Comparison of ENCODE assay signal across 21 cellular contexts in genomic region chr17:37234106-37234505, GRCh38.
DNase-seq lines count a peak whose midpoint lies in the region; ATAC-seq, FAIRE-seq and TF ChIP-seq lines count a peak whose summit lies in the region.
"Had no signal": no experiment of that assay in that cellular context is flagged by ENCODE, and none has a peak within 500 bp of the region (broad histone marks: within the 10 kb centered on the region; RNA-seq: fewer than 3 reads in every experiment).

No MANE protein-coding gene starts in this region.

- H3K27me3 Mint-ChIP-seq in astrocyte (ENCODE audit: low read depth, unreplicated experiment) = no peaks in the 10 kb centered on the region
- H3K27me3 Mint-ChIP-seq: CD4-positive, alpha-beta T cell had no signal

- H3K4me1 Mint-ChIP-seq in astrocyte (ENCODE audit: low read depth, unreplicated experiment) = peaks cover 11% of the 10 kb centered on the region
- H3K4me1 Mint-ChIP-seq: GM23338 had no signal

- no peak overlapping the region for H3K4me3 ChIP-seq in astrocyte (ENCODE audit: insufficient read depth, low read depth, low read length)
- no peak overlapping the region for H3K4me3 ChIP-seq in osteoblast (ENCODE audit: insufficient read depth, low read length)
- H3K4me3 ChIP-seq: GM23338 had no signal

- no peak overlapping the region for H3K9ac ChIP-seq in astrocyte (ENCODE audit: low read length)

- no peak for TF ChIP-seq CTCF in astrocyte (IDR thresholded peaks at IDR 0.05; ENCODE audit: insufficient read depth, low read depth, low read length)
- TF ChIP-seq CTCF in osteoblast (IDR thresholded peaks at IDR 0.05; ENCODE audit: extremely low read depth, low read depth, low read length) = no peak

- H3K27ac Mint-ChIP-seq in astrocyte (ENCODE audit: unreplicated experiment) = peak overlapping the region; percentile 53
- H3K27ac Mint-ChIP-seq: CD4-positive, alpha-beta T cell; GM23338 had no signal

- DNase-seq in astrocyte (ENCODE audit: low read depth) = peak; percentile 66
- DNase-seq in iris pigment epithelial cell (ENCODE audit: low read depth) = peak; percentile 37
- DNase-seq in osteoblast (ENCODE audit: insufficient read length, low spot score, missing footprints) = peak; percentile 42
- DNase-seq in NCI-H1694 (lab: John Stamatoyannopoulos, UW) = no peak
- no peak for DNase-seq in medulla oblongata (ENCODE audit: extremely low spot score)
- DNase-seq in stimulated activated CD4-positive, alpha-beta T cell treated with anti-CD3 and anti-CD28 coated beads, Interleukin-4, amount 100 ng/mL, for 4 hours = no peak
- DNase-seq: ACHN; AML-193; Caco-2; CD4-positive, alpha-beta T cell; GDM1; HCEC 1CT had no signal

- H4K20me1 ChIP-seq in astrocyte (ENCODE audit: insufficient read depth, low read length) = no peaks in the 10 kb centered on the region
- no peaks in the 10 kb centered on the region for H4K20me1 ChIP-seq in osteoblast (ENCODE audit: insufficient read depth, low read length)

- peaks cover 38% of the 10 kb centered on the region for H3K36me3 ChIP-seq in astrocyte (ENCODE audit: insufficient read depth, low read length)
- peaks cover 39% of the 10 kb centered on the region for H3K36me3 ChIP-seq in osteoblast (ENCODE audit: insufficient read depth, low read length)

- H3K27me3 ChIP-seq in astrocyte (ENCODE audit: insufficient read depth, low read length) (no peaks in the 10 kb centered on the region), osteoblast (ENCODE audit: insufficient read depth, low read length) (no peaks in the 10 kb centered on the region)

- H3K9me3 Mint-ChIP-seq in astrocyte (ENCODE audit: unreplicated experiment) = no peaks in the 10 kb centered on the region
- H3K9me3 Mint-ChIP-seq: CD4-positive, alpha-beta T cell; GM23338 had no signal

- no peak overlapping the region for H2AFZ ChIP-seq in astrocyte (ENCODE audit: low read depth, low read length)
- no peak overlapping the region for H2AFZ ChIP-seq in osteoblast (ENCODE audit: low read length)
- H2AFZ ChIP-seq: GM23338 had no signal

- peaks cover 4% of the 10 kb centered on the region for H3K36me3 Mint-ChIP-seq in astrocyte (ENCODE audit: low read depth, unreplicated experiment)

- no peaks in the 10 kb centered on the region for H3K4me1 ChIP-seq in astrocyte (ENCODE audit: insufficient read depth, low read length)
- H3K4me1 ChIP-seq in osteoblast (ENCODE audit: insufficient read depth, low read length) = no peaks in the 10 kb centered on the region
- H3K4me1 ChIP-seq: Caco-2 had no signal

- H3K79me2 ChIP-seq in astrocyte (ENCODE audit: insufficient read depth, low read length) (no peaks in the 10 kb centered on the region), osteoblast (ENCODE audit: insufficient read depth, low read length) (no peaks in the 10 kb centered on the region)

- H3K4me2 ChIP-seq in astrocyte (ENCODE audit: low read length) (no peak overlapping the region), osteoblast (ENCODE audit: insufficient read depth, low read length) (no peak overlapping the region)
- H3K4me2 ChIP-seq: GM23338 had no signal

- no peak overlapping the region for H3K4me3 Mint-ChIP-seq in astrocyte (ENCODE audit: unreplicated experiment)
- H3K4me3 Mint-ChIP-seq: CD4-positive, alpha-beta T cell; GM23338 had no signal

- FAIRE-seq in astrocyte (lab: Jason Lieb, UNC) = no peak
- FAIRE-seq: A204.1, D721Med, GM12892, GM18507, H54 had no signal

- H3K27ac ChIP-seq in astrocyte (ENCODE audit: low read depth, low read length) = no peak overlapping the region
- no peak overlapping the region for H3K27ac ChIP-seq in osteoblast (ENCODE audit: low read depth, low read length)
- H3K27ac ChIP-seq: C4-2B, HL-60 had no signal

- no peaks in the 10 kb centered on the region for H3K9me3 ChIP-seq in astrocyte (ENCODE audit: insufficient read depth, low read depth, low read length)
- H3K9me3 ChIP-seq in osteoblast (ENCODE audit: low read depth, low read length) = no peaks in the 10 kb centered on the region
- H3K9me3 ChIP-seq: Caco-2 had no signal

- no peak for ATAC-seq in HG02759 (IDR thresholded peaks at IDR 0.05; ENCODE audit: unreplicated experiment)
- ATAC-seq: GM23338 had no signal

Comparison
In these comparisons a context has a peak if more than half of its experiments do, and no peak if none do; other contexts are left out.
1. DNase-seq: peak in astrocyte (single experiment), iris pigment epithelial cell (single experiment) and osteoblast (single experiment); none in NCI-H1694 (single experiment), medulla oblongata (single experiment) and stimulated activated CD4-positive, alpha-beta T cell treated with anti-CD3 and anti-CD28 coated beads, Interleukin-4, amount 100 ng/mL, for 4 hours (0 of 2).